ENCODE assay signal across 11 cellular contexts in the genomic region with DNA sequence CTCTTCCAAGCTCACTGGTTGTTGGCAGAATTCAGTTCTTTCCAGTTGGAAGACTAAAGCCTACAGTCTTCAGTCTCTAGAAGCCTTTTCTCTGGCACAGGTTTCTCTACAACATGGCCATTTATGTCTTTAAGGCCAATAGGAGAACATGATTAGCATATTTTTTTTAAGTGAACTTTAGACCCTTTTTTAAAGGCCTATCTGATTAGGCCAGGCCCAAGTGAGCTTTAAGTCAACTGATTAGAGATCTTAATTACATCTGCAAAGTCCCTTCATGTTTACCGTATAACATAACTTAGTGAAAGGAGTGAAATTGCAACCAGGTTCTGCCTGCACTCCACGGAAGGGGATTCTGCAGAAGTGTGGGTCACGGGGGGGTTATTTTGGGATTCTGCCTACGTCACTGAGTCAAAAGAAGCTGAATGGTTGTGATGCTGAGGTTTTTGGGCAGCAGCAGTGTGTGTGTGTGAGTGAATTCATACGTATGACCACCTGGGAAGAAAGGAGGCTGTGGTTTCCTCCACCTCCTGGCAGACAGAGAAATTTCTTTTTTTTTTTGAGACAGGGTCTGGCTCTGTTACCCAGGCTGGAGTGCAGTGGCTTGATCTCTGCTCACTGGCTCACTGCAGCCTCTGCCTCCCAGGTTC. TPM values are rescaled to one million over a fixed set of nuclear protein-coding genes. Genes with fewer than 3 reads are reported as not detected.
A peak's percentile ranks its signal among the peaks of the same experiment; 100 is the strongest.
DNase-seq lines count a peak whose midpoint lies in the region; ATAC-seq, FAIRE-seq and TF ChIP-seq lines count a peak whose summit lies in the region.
"Had no signal": no experiment of that assay in that cellular context is flagged by ENCODE, and none has a peak within 500 bp of the region (broad histone marks: within the 10 kb centered on the region; RNA-seq: fewer than 3 reads in every experiment).

No MANE protein-coding gene starts in this region.

- no TSS peak for BruUV-seq in K562 (replicated peaks; lab: Mats Ljungman, UMichigan)

- no peak for FAIRE-seq in K562 (lab: Jason Lieb, UNC)

- H3K9me3 ChIP-seq in BLaER1 (peaks cover 3% of the 10 kb centered on the region; the same call in 1 of the 2 replicates), K562 (replicated peaks; ENCODE audit: control insufficient read depth, insufficient read depth, low read depth, low read length) (no peaks in the 10 kb centered on the region), uterus (no peaks in the 10 kb centered on the region)

- H3K79me2 ChIP-seq in K562 (ENCODE audit: control insufficient read depth, insufficient read depth, low read length): no peaks in the 10 kb centered on the region

- H3K27me3 ChIP-seq in BLaER1: no peaks in the 10 kb centered on the region
- no peaks in the 10 kb centered on the region for H3K27me3 ChIP-seq in K562 (ENCODE audit: control insufficient read depth in 2 of 2, insufficient read depth in 2 of 2, low read length in 2 of 2)
- H3K27me3 ChIP-seq in dorsolateral prefrontal cortex: no peaks in the 10 kb centered on the region
- H3K27me3 ChIP-seq in uterus: no peaks in the 10 kb centered on the region
- H3K27me3 ChIP-seq: SJCRH30 had no signal

- no peak for TF ChIP-seq RAD21 in K562 (CRISPR knock-in tag; conservative IDR thresholded peaks at IDR 0.05 in 1 of 2, IDR thresholded peaks at IDR 0.05 in 1 of 2)

- H3K4me3 ChIP-seq in BLaER1: no peak overlapping the region
- H3K4me3 ChIP-seq in K562: no peak overlapping the region
- H3K4me3 ChIP-seq in dorsolateral prefrontal cortex: no peak overlapping the region
- no peak overlapping the region for H3K4me3 ChIP-seq in uterus
- H3K4me3 ChIP-seq: SJCRH30 had no signal

- H3K9me1 ChIP-seq in K562 (ENCODE audit: control insufficient read depth, insufficient read depth, low read length): no peaks in the 10 kb centered on the region

- H2AFZ ChIP-seq in K562 (ENCODE audit: low read depth, low read length): no peak overlapping the region

- H3K36me3 ChIP-seq in BLaER1: no peaks in the 10 kb centered on the region
- H3K36me3 ChIP-seq in K562 (ENCODE audit: control insufficient read depth, insufficient read depth, low read length): no peaks in the 10 kb centered on the region
- H3K36me3 ChIP-seq in uterus: no peaks in the 10 kb centered on the region
- H3K36me3 ChIP-seq: SJCRH30 had no signal

- H3K4me2 ChIP-seq in BLaER1: peak overlapping the region; percentile 32
- no peak overlapping the region for H3K4me2 ChIP-seq in K562 (ENCODE audit: insufficient read depth, low read length)

- TF ChIP-seq POLR2A in K562 (conservative IDR thresholded peaks at IDR 0.05): no peak
- no peak for TF ChIP-seq POLR2A in uterus (IDR thresholded peaks at IDR 0.05)

- 20% methylated on average over 5 of the region's 5 CpGs for WGBS in K562 (ENCODE audit: insufficient coverage, low coverage, missing lambda C conversion rate)

- CTCF ChIA-PET in K562 (lab: Yijun Ruan, JAX; ENCODE audit: low intra/inter-chr PET ratio): no interaction called here

- intact Hi-C loops in K562 (cut with micrococcal nuclease): no loop called here
- intact Hi-C loops in dorsolateral prefrontal cortex (cut with DNase I): no loop called here
- intact Hi-C loops in uterus (cut with DNase I; ENCODE audit: low total_unique reads): no loop called here

- H3K4me1 ChIP-seq in BLaER1: peaks cover 31% of the 10 kb centered on the region
- H3K4me1 ChIP-seq in K562 (replicated peaks in 1 of 2; ENCODE audit: control insufficient read depth in 2 of 2, insufficient read depth in 2 of 2, low read length in 2 of 2): no peaks in the 10 kb centered on the region
- H3K4me1 ChIP-seq in uterus: no peaks in the 10 kb centered on the region
- H3K4me1 ChIP-seq: SJCRH30 had no signal

- no peak overlapping the region for H3K9ac ChIP-seq in BLaER1
- H3K9ac ChIP-seq in K562 (ENCODE audit: insufficient read depth in 1 of 2, low read depth in 2 of 2, low read length in 2 of 2): no peak overlapping the region

- no peak for DNase-seq in K562 (ENCODE audit: extremely low read depth in 1 of 4, low spot score in 3 of 4)
- DNase-seq in superior temporal gyrus (ENCODE audit: extremely low spot score): no peak
- DNase-seq in dorsolateral prefrontal cortex: no peak
- no peak for DNase-seq in A172 (ENCODE audit: low spot score)
- no peak for DNase-seq in uterus
- DNase-seq: H9, NCI-H345, SJCRH30 had no signal

- H3K27ac ChIP-seq in BLaER1 (no peak overlapping the region), K562 (ENCODE audit: extremely low read depth, low read depth, low read length) (no peak overlapping the region), dorsolateral prefrontal cortex (no peak overlapping the region), uterus (no peak overlapping the region)
- H3K27ac ChIP-seq: SJCRH30 had no signal

- H4K20me1 ChIP-seq in BLaER1 (no peaks in the 10 kb centered on the region), K562 (replicated peaks; ENCODE audit: control insufficient read depth, insufficient read depth, low read length) (no peaks in the 10 kb centered on the region)

- POLR2A ChIA-PET in K562 (lab: Yijun Ruan, JAX): no interaction called here

- TF ChIP-seq CTCF in K562 (IDR thresholded peaks at IDR 0.05 in 2 of 3, conservative IDR thresholded peaks at IDR 0.05 in 1 of 3; ENCODE audit: insufficient read depth in 2 of 3, low read depth in 1 of 3, low read length in 3 of 3): no peak
- no peak for TF ChIP-seq CTCF in dorsolateral prefrontal cortex (IDR thresholded peaks at IDR 0.05 in 54 of 56, conservative IDR thresholded peaks at IDR 0.05 in 2 of 56; ENCODE audit: low read depth in 1 of 56, partially characterized antibody in 56 of 56)
- TF ChIP-seq CTCF in uterus (IDR thresholded peaks at IDR 0.05): no peak

- ATAC-seq in GM18861 (IDR thresholded peaks at IDR 0.05; ENCODE audit: unreplicated experiment): peak; percentile 64
- ATAC-seq in HG03460 (IDR thresholded peaks at IDR 0.05; ENCODE audit: unreplicated experiment): peak; percentile 67
- ATAC-seq in K562: no peak

- no peak for TF ChIP-seq EP300 in K562 (IDR thresholded peaks at IDR 0.05; ENCODE audit: low read length)

- in situ Hi-C loops in K562 (cut with MboI): no loop called here

TF ChIP-seq in K562, 482 proteins besides CTCF, POLR2A, EP300 and RAD21:
- no peak for TF ChIP-seq ZNF408 (CRISPR knock-in tag; IDR thresholded peaks at IDR 0.05; ENCODE audit: low read depth)
- TF ChIP-seq KAT7 (CRISPR knock-in tag; IDR thresholded peaks at IDR 0.05; ENCODE audit: borderline replicate concordance): no peak
- TF ChIP-seq ZNF134 (CRISPR knock-in tag; conservative IDR thresholded peaks at IDR 0.05): peak; percentile 73

RNA-seq across cellular contexts. Expression of a gene that starts 31.7 kb away (rescaled TPM):
- not detected in 2 replicates for total RNA-seq in K562 (2011; cell fraction: chromatin; rRNA removed; ENCODE audit: low replicate concordance)
- total RNA-seq in K562 (2011; cell fraction: nucleolus; rRNA removed): not detected in 2 replicates
- total RNA-seq in K562 (2011; cell fraction: nucleoplasm; rRNA removed): not detected in 2 replicates
- total RNA-seq in K562 (2014; rRNA removed) (not detected in 2 replicates), K562 (2014; rRNA removed; fragmentation: Illumina TruSeq; extraction: Trizol) (not detected in 2 replicates), K562 (2015; rRNA removed; fragmentation: Illumina TruSeq; extraction: Trizol) (not detected in 2 replicates), K562 (2021) (0.31 TPM in 1 of 2 replicates, not detected in the other), dorsolateral prefrontal cortex (10 to 100 TPM in 54 of 120 experiments, 1 to 10 TPM in 65, under 1 TPM in 1; 0.83 to 46.3 (median 9.5) TPM), uterus (10 to 100 TPM in 2 of 4 donors, 1 to 10 TPM in 2; 4.4 to 40.6 (median 12.7) TPM)
- polyA plus RNA-seq in K562 (2011; rRNA removed) (not detected in 2 replicates), K562 (2014; fragmentation: Illumina TruSeq; extraction: Trizol) (not detected in 2 replicates), K562 (2014; fragmentation: Nextera tagmentation; extraction: Ambion mirVana) (not detected), K562 (2014; rRNA removed) (not detected in 2 replicates)
- polyA plus RNA-seq in K562 (2011; cell fraction: cytosol; rRNA removed): not detected in 2 replicates
- not detected in 2 replicates for polyA plus RNA-seq in K562 (2011; cell fraction: nucleus; rRNA removed)
- polyA plus RNA-seq in K562 (2012): not detected in 2 replicates
- polyA minus RNA-seq in K562 (2011; rRNA and poly(A)+ RNA removed): not detected in 2 replicates
- polyA minus RNA-seq in K562 (2011; cell fraction: cytosol; rRNA and poly(A)+ RNA removed): not detected in 2 replicates
- polyA minus RNA-seq in K562 (2011; cell fraction: nucleus; rRNA and poly(A)+ RNA removed): not detected in 2 replicates
- total RNA-seq in A172 (2014; rRNA removed; shearing (Covaris generic)): not detected in 2 replicates
- total RNA-seq: H9 had no signal
